In genomic region chr2:99648906-99649606, GRCh38 we compare ENCODE assay signal across 18 cellular contexts.
DNase-seq lines count a peak whose midpoint lies in the region; ATAC-seq and TF ChIP-seq lines count a peak whose summit lies in the region.
"Had no signal": no experiment of that assay in that cellular context is flagged by ENCODE, and none has a peak within 500 bp of the region (broad histone marks: within the 10 kb centered on the region; RNA-seq: fewer than 3 reads in every experiment).

No MANE protein-coding gene starts in this region.

- H4K20me1 ChIP-seq in neural cell (ENCODE audit: insufficient read depth) = no peaks in the 10 kb centered on the region
- H4K20me1 ChIP-seq: BLaER1 had no signal

- no peak for TF ChIP-seq POLR2A in heart left ventricle (IDR thresholded peaks at IDR 0.05)

- H3K9me2 ChIP-seq in neural cell (ENCODE audit: insufficient read depth, low read length) = no peaks in the 10 kb centered on the region

- H3K9ac ChIP-seq in neural cell (ENCODE audit: low read length) = peak overlapping the region; percentile 34
- H3K9ac ChIP-seq in trophoblast cell (ENCODE audit: low read length) = no peak overlapping the region
- H3K9ac ChIP-seq: BLaER1 had no signal

- WGBS in heart left ventricle, 4 donors = 59 to 65% (median 63%) methylated on average over 9 of the region's 9 CpGs
- 27 to 36% methylated on average over 9 of the region's 9 CpGs for WGBS in aorta, 2 donors
- no CpG with 5 or more reads among the region's 9 CpGs for WGBS in trophoblast cell (ENCODE audit: extremely low coverage, insufficient coverage, insufficient read length)

- no peak overlapping the region for H3K4me2 ChIP-seq in neural cell (ENCODE audit: low read length)
- H3K4me2 ChIP-seq in trophoblast cell (ENCODE audit: low read length) = no peak overlapping the region
- H3K4me2 ChIP-seq: BLaER1 had no signal

- H4K91ac ChIP-seq in trophoblast cell (ENCODE audit: low read depth, low read length) = no peak overlapping the region

- TF ChIP-seq EP300 in neural cell (conservative IDR thresholded peaks at IDR 0.05; ENCODE audit: poor library complexity, severe bottlenecking) = no peak

- no peak for TF ChIP-seq RAD21 in neural cell (conservative IDR thresholded peaks at IDR 0.05)

- H3K9me3 ChIP-seq in heart left ventricle (peaks cover 0 to 3% (median 0%) of the 10 kb centered on the region in 12 donors), neural cell (ENCODE audit: low read length) (no peaks in the 10 kb centered on the region), aorta (ENCODE audit: control insufficient read depth, low read length) (no peaks in the 10 kb centered on the region), trophoblast cell (ENCODE audit: insufficient read depth, low read depth, low read length) (no peaks in the 10 kb centered on the region)
- H3K9me3 ChIP-seq: BLaER1, Caco-2, SJSA1 had no signal

- H4K12ac ChIP-seq in trophoblast cell (ENCODE audit: low read depth, low read length) = no peak overlapping the region

- H3K79me1 ChIP-seq in trophoblast cell (ENCODE audit: low read length) = no peaks in the 10 kb centered on the region

- no peak overlapping the region for H3K4me3 ChIP-seq in heart left ventricle
- no peak overlapping the region for H3K4me3 ChIP-seq in neural cell (ENCODE audit: low read length)
- no peak overlapping the region for H3K4me3 ChIP-seq in aorta (ENCODE audit: low read length in 2 of 2)
- H3K4me3 ChIP-seq in trophoblast cell (ENCODE audit: low read depth, low read length) = no peak overlapping the region
- H3K4me3 ChIP-seq: BLaER1, SJSA1 had no signal

- H3K27me3 ChIP-seq in heart left ventricle (no peaks in the 10 kb centered on the region), neural cell (ENCODE audit: insufficient read depth, low read depth, low read length) (no peaks in the 10 kb centered on the region), aorta (ENCODE audit: control insufficient read depth in 1 of 2, insufficient read depth in 2 of 2, low read length in 1 of 2) (no peaks in the 10 kb centered on the region), trophoblast cell (ENCODE audit: insufficient read depth, low read length) (no peaks in the 10 kb centered on the region)
- H3K27me3 ChIP-seq: BLaER1, SJSA1 had no signal

- H3K27ac ChIP-seq in heart left ventricle (peak overlapping the region in 9 of 12 donors; percentile 26 to 88 (median 72)), neural cell (ENCODE audit: low read length) (peak overlapping the region; percentile 74), aorta (ENCODE audit: low read depth in 1 of 2, low read length in 2 of 2) (no peak overlapping the region), trophoblast cell (ENCODE audit: low read depth, low read length) (no peak overlapping the region)
- H3K27ac ChIP-seq: BLaER1, SJSA1, VCaP had no signal

- DNase-seq in heart left ventricle (no peak), Right ventricle myocardium inferior (ENCODE audit: missing footprints) (no peak), left ventricle myocardium superior (no peak), aorta (no peak), trophoblast cell (no peak), NCI-H69 (lab: John Stamatoyannopoulos, UW) (no peak)
- DNase-seq: activated CD4-positive, alpha-beta T cell treated with anti-CD3 and anti-CD28 coated beads, Interleukin-2, amount 10 ng/mL, durations not matched to agents 7 days and 5 days; activated CD8-positive, alpha-beta memory T cell treated with anti-CD3 and anti-CD28 coated beads, Interleukin-2, amount 10 ng/mL, durations not matched to agents 7 days and 5 days; Caco-2; effector memory CD8-positive, alpha-beta T cell; NCI-H1930; retina had no signal

- no peak overlapping the region for H3K4ac ChIP-seq in trophoblast cell (ENCODE audit: low read depth, low read length)

- H3F3A ChIP-seq in neural cell (ENCODE audit: insufficient read depth, low read length, poor library complexity, severe bottlenecking) = peaks cover 2% of the 10 kb centered on the region

- H3K23ac ChIP-seq in trophoblast cell (ENCODE audit: low read length) = no peak overlapping the region

- ATAC-seq in heart left ventricle (peak in 1 of 4 donors; percentile 8), Right ventricle myocardium inferior (no peak), left ventricle myocardium superior (peak; percentile 6), aorta (ENCODE audit: low FRiP score) (peak; percentile 51), HG03439 (IDR thresholded peaks at IDR 0.05; ENCODE audit: unreplicated experiment) (no peak)
- ATAC-seq: activated CD8-positive, alpha-beta memory T cell treated with anti-CD3 and anti-CD28 coated beads, Interleukin-2, amount 10 ng/mL, durations not matched to agents 7 days and 5 days; activated naive CD4-positive, alpha-beta T cell treated with anti-CD3 and anti-CD28 coated beads, Interleukin-2, amount 50 U/mL, for 72 hours; effector memory CD8-positive, alpha-beta T cell had no signal

- peaks cover 0 to 33% (median 15%) of the 10 kb centered on the region in 12 donors for H3K4me1 ChIP-seq in heart left ventricle
- peaks cover 0 to under 1% of the 10 kb centered on the region in 2 donors for H3K4me1 ChIP-seq in aorta (ENCODE audit: control insufficient read depth in 1 of 2, insufficient read depth in 2 of 2, low read length in 2 of 2)
- H3K4me1 ChIP-seq in trophoblast cell (ENCODE audit: control insufficient read depth in 1 of 2, insufficient read depth in 2 of 2, low read length in 2 of 2) = peaks cover 0 to 2% of the 10 kb centered on the region in 2 experiments
- H3K4me1 ChIP-seq: Caco-2, SJSA1 had no signal

- no peaks in the 10 kb centered on the region for H3K79me2 ChIP-seq in neural cell (replicated peaks; ENCODE audit: insufficient read depth, low read length)
- H3K79me2 ChIP-seq in trophoblast cell (ENCODE audit: control insufficient read depth, insufficient read depth, low read length, poor library complexity) = no peaks in the 10 kb centered on the region

- H3K36me3 ChIP-seq in heart left ventricle (no peaks in the 10 kb centered on the region), neural cell (ENCODE audit: insufficient read depth, low read length) (no peaks in the 10 kb centered on the region), aorta (ENCODE audit: control insufficient read depth in 1 of 2, insufficient read depth in 2 of 2, low read length in 1 of 2) (no peaks in the 10 kb centered on the region), trophoblast cell (ENCODE audit: control insufficient read depth in 1 of 2, insufficient read depth in 2 of 2, low read length in 2 of 2) (no peaks in the 10 kb centered on the region)
- H3K36me3 ChIP-seq: BLaER1, SJSA1 had no signal

- H3K18ac ChIP-seq in trophoblast cell (ENCODE audit: low read length) = no peak overlapping the region

- no peak overlapping the region for H2BK5ac ChIP-seq in trophoblast cell (ENCODE audit: low read depth, low read length, poor library complexity)

- no peak overlapping the region for H3K14ac ChIP-seq in trophoblast cell (ENCODE audit: low read length)

- no peak overlapping the region for H2BK12ac ChIP-seq in trophoblast cell (ENCODE audit: low read length)

- H2BK120ac ChIP-seq in trophoblast cell (ENCODE audit: insufficient read depth, low read length, poor library complexity) = no peak overlapping the region

- no peak overlapping the region for H2AFZ ChIP-seq in neural cell (ENCODE audit: low read depth, low read length)
- H2AFZ ChIP-seq in trophoblast cell (ENCODE audit: insufficient read depth, low read length, poor library complexity) = no peak overlapping the region

- H2AK5ac ChIP-seq in trophoblast cell (ENCODE audit: low read length) = no peak overlapping the region

- intact Hi-C loops in heart left ventricle (cut with DNase I) = no loop called here
- intact Hi-C loops in Right ventricle myocardium inferior (cut with DNase I) = no loop called here
- intact Hi-C loops in left ventricle myocardium superior (cut with micrococcal nuclease) = no loop called here
- intact Hi-C loops in aorta (cut with DNase I) = no loop called here

- TF ChIP-seq CTCF in heart left ventricle (IDR thresholded peaks at IDR 0.05) (no peak), neural cell (IDR thresholded peaks at IDR 0.05; ENCODE audit: poor library complexity, severe bottlenecking) (no peak)

- no peak overlapping the region for H4K8ac ChIP-seq in trophoblast cell (ENCODE audit: low read depth, low read length)

TF ChIP-seq in neural cell, 6 proteins besides CTCF, POLR2A, EP300 and RAD21:
- TF ChIP-seq TAF1 (IDR thresholded peaks at IDR 0.05; ENCODE audit: low read depth) (no peak), SMC3 (conservative IDR thresholded peaks at IDR 0.05; ENCODE audit: poor library complexity) (no peak), POLR2AphosphoS5 (IDR thresholded peaks at IDR 0.05) (no peak), REST (IDR thresholded peaks at IDR 0.05; ENCODE audit: borderline replicate concordance) (no peak), EZH2 (IDR thresholded peaks at IDR 0.05; ENCODE audit: borderline replicate concordance, insufficient read depth, low read length, poor library complexity, severe bottlenecking) (no peak), MXI1 (conservative IDR thresholded peaks at IDR 0.05; ENCODE audit: poor library complexity, severe bottlenecking) (no peak)

Comparison
In these comparisons a context has a peak if more than half of its experiments do, and no peak if none do; other contexts are left out.
1. ATAC-seq: peak in left ventricle myocardium superior (single experiment) and aorta (single experiment); none in Right ventricle myocardium inferior (single experiment) and HG03439 (single experiment).
2. H3K27ac ChIP-seq: peak in heart left ventricle (9 of 12) and neural cell (single experiment); none in aorta (0 of 2) and trophoblast cell (single experiment).